Comparison of ENCODE assay signal across 29 cellular contexts in the genomic region with DNA sequence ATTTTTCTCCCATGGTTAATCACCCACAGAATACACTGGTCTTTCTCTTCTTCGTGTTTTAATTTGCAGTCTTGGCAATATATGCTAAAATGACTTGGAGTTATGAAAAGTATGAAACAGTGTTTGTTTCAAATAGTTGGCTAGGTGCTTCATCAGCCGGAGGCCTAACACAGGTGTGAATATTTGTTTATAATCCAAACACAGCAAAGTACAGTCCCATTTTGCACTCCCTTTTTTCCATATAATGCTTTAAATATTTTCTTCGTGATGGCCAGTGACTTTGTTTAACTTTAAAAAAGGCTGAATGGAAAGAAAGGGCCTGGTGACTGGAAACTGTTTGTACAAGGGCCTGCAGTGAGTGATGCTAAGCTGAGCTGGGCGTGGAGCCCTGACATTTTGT.
"Had no signal": no experiment of that assay in that cellular context is flagged by ENCODE, and none has a peak within 500 bp of the region (broad histone marks: within the 10 kb centered on the region; RNA-seq: fewer than 3 reads in every experiment).

No MANE protein-coding gene starts in this region.

- H3K27ac ChIP-seq: brain microvascular endothelial cell, colonic mucosa, epithelial cell of prostate, WERI-Rb-1 had no signal

- H3K4me1 ChIP-seq: colonic mucosa had no signal

- ATAC-seq: activated CD4-positive, CD25-positive, alpha-beta regulatory T cell treated with anti-CD3 and anti-CD28 coated beads, Interleukin-2, amount 50 U/mL, for 24 hours; activated CD8-positive, alpha-beta T cell treated with anti-CD3 and anti-CD28 coated beads for 36 hours; activated T-cell treated with anti-CD3 and anti-CD28 coated beads, Interleukin-2, amount 50 U/mL, for 4 hours; activated T-helper 17 cell treated with anti-CD3 and anti-CD28 coated beads, Interleukin-2, amount 50 U/mL, for 72 hours; T-helper 17 cell had no signal

- H3K4me3 ChIP-seq: colonic mucosa had no signal

- H3K27me3 ChIP-seq: brain microvascular endothelial cell, colonic mucosa had no signal

- DNase-seq: activated B cell treated with CpG ODN at 0.5 μM for 24 hours; activated CD4-positive, alpha-beta T cell treated with anti-CD3 and anti-CD28 coated beads for 48 hours; activated CD4-positive, alpha-beta T cell treated with anti-CD3 and anti-CD28 coated beads, Interleukin-2, amount 50 U/mL, for 1 hour; activated CD4-positive, alpha-beta T cell treated with anti-CD3 and anti-CD28 coated beads, Interleukin-2, amount 50 U/mL, for 48 hours; activated CD8-positive, alpha-beta memory T cell treated with anti-CD3 and anti-CD28 coated beads for 24 hours; activated CD8-positive, alpha-beta T cell treated with anti-CD3 and anti-CD28 coated beads for 36 hours; activated effector memory CD4-positive, alpha-beta T cell treated with Interleukin-2 at 50 U/mL for 16 hours; activated gamma-delta T cell treated with Interleukin-2 at 50 U/mL for 16 hours; activated naive CD4-positive, alpha-beta T cell treated with anti-CD3 and anti-CD28 coated beads, Interleukin-2, amount 50 U/mL, for 16 hours; activated naive CD4-positive, alpha-beta T cell treated with Interleukin-2 at 50 U/mL for 16 hours; activated T-cell treated with anti-CD3 and anti-CD28 coated beads, Interleukin-2, amount 50 U/mL, for 4 hours; amniotic stem cell; anterior cingulate cortex; brain microvascular endothelial cell; caudate nucleus; colonic mucosa; effector CD8-positive, alpha-beta T cell; foreskin fibroblast; T-helper 1 cell; T-helper 17 cell; T1000; WERI-Rb-1 had no signal

- H3K9me3 ChIP-seq: colonic mucosa had no signal

- FAIRE-seq: astrocyte, endometrium, endothelial cell of umbilical vein, frontal cortex had no signal

- H3K36me3 ChIP-seq: brain microvascular endothelial cell, colonic mucosa, WERI-Rb-1 had no signal
